Comparison of ENCODE assay signal across 10 cellular contexts in the genomic region with DNA sequence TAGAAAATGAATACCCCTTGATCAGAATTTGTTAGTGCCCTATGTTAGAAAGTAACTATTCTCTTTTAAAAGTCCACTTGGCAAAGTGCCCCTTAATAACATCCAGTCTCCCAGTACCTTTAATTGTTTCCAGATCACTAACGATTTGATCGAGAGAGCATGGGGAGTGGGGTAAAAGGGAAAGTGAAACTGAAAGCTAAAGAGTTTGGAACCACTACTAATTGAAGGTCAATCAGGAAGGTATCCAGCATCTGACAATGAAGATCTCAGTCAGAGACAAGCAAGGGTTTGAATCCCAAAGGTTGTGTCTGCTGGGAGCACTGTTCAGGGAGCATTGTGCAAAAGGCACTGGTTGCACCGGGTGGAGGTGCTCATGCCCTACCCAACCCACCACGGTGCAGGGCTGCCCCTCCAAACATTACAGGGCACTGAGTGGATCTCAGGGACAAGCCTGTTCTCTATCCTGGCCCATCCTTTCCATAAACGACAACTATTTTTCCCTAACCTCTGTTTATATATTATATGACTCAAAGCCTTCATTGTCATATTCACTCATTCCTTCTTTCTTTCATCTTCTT. TPM values are rescaled to one million over a fixed set of nuclear protein-coding genes. Genes with fewer than 3 reads are reported as not detected.
DNase-seq lines count a peak whose midpoint lies in the region; ATAC-seq and TF ChIP-seq lines count a peak whose summit lies in the region.
"Had no signal": no experiment of that assay in that cellular context is flagged by ENCODE, and none has a peak within 500 bp of the region (broad histone marks: within the 10 kb centered on the region; RNA-seq: fewer than 3 reads in every experiment).

No MANE protein-coding gene starts in this region.

- DNase-seq in GM23248 (peak; percentile 33), NCI-H2196 (lab: John Stamatoyannopoulos, UW; ENCODE audit: unreplicated experiment) (peak; percentile 28), esophagus muscularis mucosa (ENCODE audit: extremely low spot score) (no peak), gastrocnemius medialis (no peak), SIG-M5 treated with dmso at 0.1 percent for 504 hours (lab: John Stamatoyannopoulos, UW; ENCODE audit: unreplicated experiment) (no peak)
- no peak for DNase-seq in T-helper 2 cell treated with Interferon-gamma antibody and Interleukin-4, amounts not matched to agents 5 μg/mL and 100 μg/mL, for 36 hours (ENCODE audit: low spot score)
- DNase-seq: activated CD4-positive, alpha-beta memory T cell treated with anti-CD3 and anti-CD28 coated beads for 36 hours; NCI-H526 treated with DMSO at 0.1 percent for 48 hours had no signal

- H3K9ac ChIP-seq in GM23248: peak overlapping the region; percentile 49

- no peak overlapping the region for H3K27ac ChIP-seq in GM23248
- H3K27ac ChIP-seq in esophagus muscularis mucosa (replicated peaks in 1 of 4): no peak overlapping the region
- H3K27ac ChIP-seq in gastrocnemius medialis: no peak overlapping the region

- H3K9me2 ChIP-seq in GM23248 (ENCODE audit: insufficient read depth): no peaks in the 10 kb centered on the region

- no peak overlapping the region for H3K27ac Mint-ChIP-seq in T-helper 2 cell treated with Interferon-gamma antibody and Interleukin-4, amounts not matched to agents 5 μg/mL and 100 μg/mL, for 36 hours
- H3K27ac Mint-ChIP-seq: activated CD4-positive, alpha-beta memory T cell treated with anti-CD3 and anti-CD28 coated beads for 36 hours had no signal

- H3K9me3 Mint-ChIP-seq in T-helper 2 cell treated with Interferon-gamma antibody and Interleukin-4, amounts not matched to agents 5 μg/mL and 100 μg/mL, for 36 hours: peaks cover 24% of the 10 kb centered on the region

- peak overlapping the region; percentile 65 for H3K4me2 ChIP-seq in GM23248 (ENCODE audit: unreplicated experiment)

- H3K36me3 Mint-ChIP-seq in T-helper 2 cell treated with Interferon-gamma antibody and Interleukin-4, amounts not matched to agents 5 μg/mL and 100 μg/mL, for 36 hours (ENCODE audit: low read depth): no peaks in the 10 kb centered on the region
- H3K36me3 Mint-ChIP-seq: activated CD4-positive, alpha-beta memory T cell treated with anti-CD3 and anti-CD28 coated beads for 36 hours had no signal

- no peak for TF ChIP-seq POLR2A in esophagus muscularis mucosa (IDR thresholded peaks at IDR 0.05; ENCODE audit: low read depth)
- no peak for TF ChIP-seq POLR2A in gastrocnemius medialis (IDR thresholded peaks at IDR 0.05)

- H3K4me1 ChIP-seq in GM23248 (ENCODE audit: insufficient read depth): peaks cover 6% of the 10 kb centered on the region; the same call in 1 of the 2 replicates
- no peaks in the 10 kb centered on the region for H3K4me1 ChIP-seq in esophagus muscularis mucosa
- H3K4me1 ChIP-seq in gastrocnemius medialis: no peaks in the 10 kb centered on the region

- no peak for TF ChIP-seq EP300 in esophagus muscularis mucosa (IDR thresholded peaks at IDR 0.05)

- H3K4me3 Mint-ChIP-seq in T-helper 2 cell treated with Interferon-gamma antibody and Interleukin-4, amounts not matched to agents 5 μg/mL and 100 μg/mL, for 36 hours: no peak overlapping the region
- H3K4me3 Mint-ChIP-seq: activated CD4-positive, alpha-beta memory T cell treated with anti-CD3 and anti-CD28 coated beads for 36 hours had no signal

- no peaks in the 10 kb centered on the region for H3F3A ChIP-seq in GM23248 (ENCODE audit: insufficient read depth)

- ATAC-seq in gastrocnemius medialis (no peak), GM19324 (IDR thresholded peaks at IDR 0.05; ENCODE audit: low FRiP score, unreplicated experiment) (no peak), HG02970 (IDR thresholded peaks at IDR 0.05; ENCODE audit: low FRiP score, unreplicated experiment) (no peak)

- no peaks in the 10 kb centered on the region for H3K27me3 Mint-ChIP-seq in T-helper 2 cell treated with Interferon-gamma antibody and Interleukin-4, amounts not matched to agents 5 μg/mL and 100 μg/mL, for 36 hours (ENCODE audit: low read depth)
- H3K27me3 Mint-ChIP-seq: activated CD4-positive, alpha-beta memory T cell treated with anti-CD3 and anti-CD28 coated beads for 36 hours had no signal

- H3K4me3 ChIP-seq in GM23248 (peak overlapping the region; percentile 75), esophagus muscularis mucosa (peak overlapping the region in 3 of 4 donors; percentile 19 to 54 (median 23)), gastrocnemius medialis (peak overlapping the region in 3 of 4 donors; percentile 22 to 40 (median 27))

- TF ChIP-seq CTCF in esophagus muscularis mucosa (IDR thresholded peaks at IDR 0.05) (no peak), gastrocnemius medialis (IDR thresholded peaks at IDR 0.05 in 4 of 5, conservative IDR thresholded peaks at IDR 0.05 in 1 of 5) (no peak)

- H3K27me3 ChIP-seq in GM23248 (replicated peaks; ENCODE audit: insufficient read depth) (no peaks in the 10 kb centered on the region), esophagus muscularis mucosa (no peaks in the 10 kb centered on the region), gastrocnemius medialis (no peaks in the 10 kb centered on the region)

- no peaks in the 10 kb centered on the region for H4K20me1 ChIP-seq in GM23248 (ENCODE audit: insufficient read depth)

- H3K36me3 ChIP-seq in GM23248 (ENCODE audit: low read depth): no peaks in the 10 kb centered on the region
- no peaks in the 10 kb centered on the region for H3K36me3 ChIP-seq in esophagus muscularis mucosa
- no peaks in the 10 kb centered on the region for H3K36me3 ChIP-seq in gastrocnemius medialis

- WGBS in GM23248 (ENCODE audit: low coverage in 1 of 2, low lambda C conversion rate in 2 of 2, missing lambda C conversion rate in 2 of 2), 2 experiments: 3 to 12% methylated on average over 5 of the region's 5 CpGs
- whole genome bisulfite sequencing in esophagus muscularis mucosa: 68% methylated on average over 5 of the region's 5 CpGs

- no peaks in the 10 kb centered on the region for H3K9me3 ChIP-seq in GM23248 (ENCODE audit: low read depth)
- H3K9me3 ChIP-seq in esophagus muscularis mucosa: no peaks in the 10 kb centered on the region
- no peaks in the 10 kb centered on the region for H3K9me3 ChIP-seq in gastrocnemius medialis

- intact Hi-C loops in esophagus muscularis mucosa (cut with DNase I): no loop called here
- intact Hi-C loops in gastrocnemius medialis (cut with DNase I; ENCODE audit: low total_unique reads): no loop called here

- H2AFZ ChIP-seq in GM23248: peak overlapping the region; percentile 90

- no peaks in the 10 kb centered on the region for H3K4me1 Mint-ChIP-seq in T-helper 2 cell treated with Interferon-gamma antibody and Interleukin-4, amounts not matched to agents 5 μg/mL and 100 μg/mL, for 36 hours (ENCODE audit: low read depth)

- in situ Hi-C loops in GM23248 (cut with MboI): no loop called here
- in situ Hi-C loops in gastrocnemius medialis (cut with MboI; ENCODE audit: low sequenced_read_pairs in 4 of 4): no loop called here

- no peaks in the 10 kb centered on the region for H3K79me2 ChIP-seq in GM23248 (ENCODE audit: insufficient read depth)

RNA-seq across cellular contexts. Expression of gene RIT2, which starts 14.6 kb away (rescaled TPM):
- not detected in 2 replicates for total RNA-seq in GM23248 (2014; rRNA removed; shearing (Covaris generic))
- polyA plus RNA-seq in GM23248 (2016; fragmentation: Nextera tagmentation; extraction: Ambion mirVana): not detected in 2 replicates
- not detected for total RNA-seq in esophagus muscularis mucosa
- total RNA-seq in gastrocnemius medialis: not detected
- total RNA-seq: activated CD4-positive, alpha-beta memory T cell treated with anti-CD3 and anti-CD28 coated beads for 36 hours had no signal

Comparison
In these comparisons a context has a peak if more than half of its experiments do, and no peak if none do; other contexts are left out.
1. DNase-seq: peak in GM23248 (single experiment) and NCI-H2196 (single experiment); none in esophagus muscularis mucosa (single experiment), gastrocnemius medialis (0 of 2), T-helper 2 cell treated with Interferon-gamma antibody and Interleukin-4, amounts not matched to agents 5 μg/mL and 100 μg/mL, for 36 hours (single experiment) and SIG-M5 treated with dmso at 0.1 percent for 504 hours (single experiment).
2. H3K4me3 ChIP-seq: peak in every context shown above with its lines; median percentile 75 in GM23248; 27 in gastrocnemius medialis; 23 in esophagus muscularis mucosa.